Comparison of ENCODE assay signal across 13 cellular contexts in genomic region chr2:150644298-150645067, GRCh38.
DNase-seq lines count a peak whose midpoint lies in the region; ATAC-seq and TF ChIP-seq lines count a peak whose summit lies in the region.
"Had no signal": no experiment of that assay in that cellular context is flagged by ENCODE, and none has a peak within 500 bp of the region (broad histone marks: within the 10 kb centered on the region; RNA-seq: fewer than 3 reads in every experiment).

No MANE protein-coding gene starts in this region.

- H3K9me3 ChIP-seq in AG04450 (ENCODE audit: control insufficient read depth, insufficient read depth, low read length): no peaks in the 10 kb centered on the region
- no peaks in the 10 kb centered on the region for H3K9me3 ChIP-seq in mesenchymal stem cell (ENCODE audit: control insufficient read depth, low read length)
- H3K9me3 ChIP-seq: uterus had no signal

- H2AK5ac ChIP-seq in mesenchymal stem cell (ENCODE audit: low read length, severe bottlenecking): no peak overlapping the region

- H2BK15ac ChIP-seq in mesenchymal stem cell (ENCODE audit: low read depth, poor library complexity, severe bottlenecking): no peak overlapping the region

- no peak for ATAC-seq in WTC11
- ATAC-seq: activated naive CD8-positive, alpha-beta T cell treated with anti-CD3 and anti-CD28 coated beads, Interleukin-2, amount 50 U/mL, for 24 hours; natural killer cell treated with Interleukin-12 subunit alpha and Interleukin-12 subunit beta and Interleukin-15 and Interleukin-18, amount 100 ng/mL, for 72 hours had no signal

- no peaks in the 10 kb centered on the region for H3K36me3 ChIP-seq in mesenchymal stem cell (ENCODE audit: control insufficient read depth in 1 of 2, insufficient read depth in 2 of 2, low read depth in 1 of 2, low read length in 2 of 2)
- H3K36me3 ChIP-seq: uterus had no signal

- DNase-seq in AG04450 (ENCODE audit: low read depth, low spot score) (no peak), NCI-H226 (peak; percentile 79), epithelial cell of esophagus (ENCODE audit: low read depth) (peak; percentile 58), mesenchymal stem cell (peak; percentile 36), epidermal melanocyte (ENCODE audit: insufficient read length, low spot score) (no peak), WTC11 (ENCODE audit: low spot score) (no peak), NCI-H1417 (lab: John Stamatoyannopoulos, UW) (no peak), HEK293T (ENCODE audit: extremely low spot score) (no peak)
- DNase-seq: activated naive CD8-positive, alpha-beta T cell treated with anti-CD3 and anti-CD28 coated beads, Interleukin-2, amount 50 U/mL, for 24 hours; NCI-H1048; uterus had no signal

- no peaks in the 10 kb centered on the region for H3K4me1 ChIP-seq in mesenchymal stem cell (ENCODE audit: control insufficient read depth, insufficient read depth, low read depth, low read length)
- H3K4me1 ChIP-seq: uterus had no signal

- peak overlapping the region; percentile 62 for H3K9ac ChIP-seq in mesenchymal stem cell (ENCODE audit: low read length)

- H2BK120ac ChIP-seq in mesenchymal stem cell (ENCODE audit: low read depth, low read length): no peak overlapping the region

- H3K14ac ChIP-seq in mesenchymal stem cell (ENCODE audit: low read length in 2 of 2): no peak overlapping the region

- H3K4ac ChIP-seq in mesenchymal stem cell (ENCODE audit: low read depth in 1 of 2, low read length in 2 of 2): no peak overlapping the region

- TF ChIP-seq CTCF in AG04450 (IDR thresholded peaks at IDR 0.05; ENCODE audit: low read depth, low read length) (no peak), epithelial cell of esophagus (IDR thresholded peaks at IDR 0.05; ENCODE audit: insufficient read depth, low read depth, low read length, missing control alignments) (no peak), WTC11 (IDR thresholded peaks at IDR 0.05) (no peak)

- no peaks in the 10 kb centered on the region for H3K36me3 Mint-ChIP-seq in WTC11
- H3K36me3 Mint-ChIP-seq: natural killer cell treated with Interleukin-12 subunit alpha and Interleukin-12 subunit beta and Interleukin-15 and Interleukin-18, amount 100 ng/mL, for 72 hours had no signal

- no peak overlapping the region for H3K4me3 Mint-ChIP-seq in WTC11
- H3K4me3 Mint-ChIP-seq: activated naive CD8-positive, alpha-beta T cell treated with anti-CD3 and anti-CD28 coated beads, Interleukin-2, amount 50 U/mL, for 24 hours; B cell; natural killer cell treated with Interleukin-12 subunit alpha and Interleukin-12 subunit beta and Interleukin-15 and Interleukin-18, amount 100 ng/mL, for 72 hours had no signal

- peaks cover 7% of the 10 kb centered on the region; the same call in 1 of the 2 replicates for H3K9me3 Mint-ChIP-seq in WTC11
- H3K9me3 Mint-ChIP-seq: activated naive CD8-positive, alpha-beta T cell treated with anti-CD3 and anti-CD28 coated beads, Interleukin-2, amount 50 U/mL, for 24 hours had no signal

- H3K4me3 ChIP-seq in AG04450 (ENCODE audit: low read depth, low read length): no peak overlapping the region
- no peak overlapping the region for H3K4me3 ChIP-seq in epithelial cell of esophagus (ENCODE audit: low read length)
- H3K4me3 ChIP-seq in mesenchymal stem cell (ENCODE audit: insufficient read depth in 1 of 2, low read depth in 1 of 2, low read length in 2 of 2): no peak overlapping the region
- H3K4me3 ChIP-seq: uterus had no signal

- peaks cover 21% of the 10 kb centered on the region for H3K4me1 Mint-ChIP-seq in WTC11
- H3K4me1 Mint-ChIP-seq: activated naive CD8-positive, alpha-beta T cell treated with anti-CD3 and anti-CD28 coated beads, Interleukin-2, amount 50 U/mL, for 24 hours; B cell had no signal

- H3K4me2 ChIP-seq in mesenchymal stem cell (ENCODE audit: low read length, poor library complexity, severe bottlenecking): no peak overlapping the region

- no peak overlapping the region for H4K91ac ChIP-seq in mesenchymal stem cell (ENCODE audit: low read length)

- no peak overlapping the region for H3K23ac ChIP-seq in mesenchymal stem cell (ENCODE audit: low read length in 2 of 2)

- 59% methylated on average over 4 of the region's 5 CpGs for WGBS in mesenchymal stem cell

- no peaks in the 10 kb centered on the region for H3K27me3 Mint-ChIP-seq in WTC11 (ENCODE audit: low read depth)
- H3K27me3 Mint-ChIP-seq: activated naive CD8-positive, alpha-beta T cell treated with anti-CD3 and anti-CD28 coated beads, Interleukin-2, amount 50 U/mL, for 24 hours; B cell; natural killer cell treated with Interleukin-12 subunit alpha and Interleukin-12 subunit beta and Interleukin-15 and Interleukin-18, amount 100 ng/mL, for 72 hours had no signal

- no peaks in the 10 kb centered on the region for H3K79me1 ChIP-seq in mesenchymal stem cell (replicated peaks; ENCODE audit: low read length, poor library complexity, severe bottlenecking)

- POLR2A ChIA-PET in AG04450 (lab: Yijun Ruan, JAX): no interaction called here
- POLR2A ChIA-PET in WTC11 (lab: Charles Lee): no interaction called here
- POLR2A ChIA-PET in HEK293T (lab: Yijun Ruan, JAX): no interaction called here

- no peak overlapping the region for H3K27ac Mint-ChIP-seq in WTC11
- H3K27ac Mint-ChIP-seq: activated naive CD8-positive, alpha-beta T cell treated with anti-CD3 and anti-CD28 coated beads, Interleukin-2, amount 50 U/mL, for 24 hours; B cell; natural killer cell treated with Interleukin-12 subunit alpha and Interleukin-12 subunit beta and Interleukin-15 and Interleukin-18, amount 100 ng/mL, for 72 hours had no signal

- H2AFZ ChIP-seq in mesenchymal stem cell (ENCODE audit: low read depth, low read length): peak overlapping the region; percentile 69

- H2BK12ac ChIP-seq in mesenchymal stem cell (ENCODE audit: low read length in 2 of 2): peak overlapping the region in 1 of 2 experiments; percentile 86

- H3K27ac ChIP-seq in AG04450 (ENCODE audit: low read depth, low read length) (peak overlapping the region; percentile 71), mesenchymal stem cell (ENCODE audit: low read length, poor library complexity, severe bottlenecking) (peak overlapping the region; percentile 47)
- H3K27ac ChIP-seq: uterus had no signal

- peak overlapping the region in 1 of 2 experiments; percentile 21 for H3K18ac ChIP-seq in mesenchymal stem cell (ENCODE audit: low read depth in 1 of 2, low read length in 2 of 2)

- H4K8ac ChIP-seq in mesenchymal stem cell (ENCODE audit: low read length): no peak overlapping the region

- H3K27me3 ChIP-seq in AG04450 (ENCODE audit: control insufficient read depth, insufficient read depth, low read length) (no peaks in the 10 kb centered on the region), mesenchymal stem cell (ENCODE audit: control insufficient read depth in 1 of 2, insufficient read depth in 1 of 2, low read length in 2 of 2) (no peaks in the 10 kb centered on the region)
- H3K27me3 ChIP-seq: uterus had no signal

- H2BK5ac ChIP-seq in mesenchymal stem cell (ENCODE audit: low read depth, low read length, poor library complexity, severe bottlenecking): no peak overlapping the region

- CTCF ChIA-PET in AG04450 (lab: Charles Lee) (no interaction called here), WTC11 (lab: Charles Lee) (interaction anchor here (0.6 kb wide), 1 partner anchor 233 kb away, joined by 4 read pairs; no protein-coding TSS in a partner anchor), HEK293T (lab: Yijun Ruan, JAX) (no interaction called here)

TF ChIP-seq in WTC11, 78 proteins besides CTCF, POLR2A, EP300 and RAD21 (continues in another document):
- TF ChIP-seq HMGA2 (CRISPR knock-in tag; IDR thresholded peaks at IDR 0.05) (no peak), ZNF317 (CRISPR knock-in tag; IDR thresholded peaks at IDR 0.05; ENCODE audit: borderline replicate concordance, low read depth) (no peak), KAT7 (CRISPR knock-in tag; IDR thresholded peaks at IDR 0.05; ENCODE audit: borderline replicate concordance) (no peak)

TF ChIP-seq in HEK293T, 16 proteins besides CTCF, POLR2A, EP300 and RAD21:
- no peak for TF ChIP-seq TARDBP (IDR thresholded peaks at IDR 0.05)
- TF ChIP-seq SUZ12 (IDR thresholded peaks at IDR 0.05): no peak
- no peak for TF ChIP-seq FOXK2 (IDR thresholded peaks at IDR 0.05)
- no peak for TF ChIP-seq ELF4 (IDR thresholded peaks at IDR 0.05)
- TF ChIP-seq SP1 (IDR thresholded peaks at IDR 0.05): no peak
- TF ChIP-seq ARNT (IDR thresholded peaks at IDR 0.05): no peak
- no peak for TF ChIP-seq ZNF384 (IDR thresholded peaks at IDR 0.05)
- TF ChIP-seq, protein P1, sequence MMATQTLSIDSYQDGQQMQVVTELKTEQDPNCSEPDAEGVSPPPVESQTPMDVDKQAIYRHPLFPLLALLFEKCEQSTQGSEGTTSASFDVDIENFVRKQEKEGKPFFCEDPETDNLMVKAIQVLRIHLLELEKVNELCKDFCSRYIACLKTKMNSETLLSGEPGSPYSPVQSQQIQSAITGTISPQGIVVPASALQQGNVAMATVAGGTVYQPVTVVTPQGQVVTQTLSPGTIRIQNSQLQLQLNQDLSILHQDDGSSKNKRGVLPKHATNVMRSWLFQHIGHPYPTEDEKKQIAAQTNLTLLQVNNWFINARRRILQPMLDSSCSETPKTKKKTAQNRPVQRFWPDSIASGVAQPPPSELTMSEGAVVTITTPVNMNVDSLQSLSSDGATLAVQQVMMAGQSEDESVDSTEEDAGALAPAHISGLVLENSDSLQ (IDR thresholded peaks at IDR 0.05): no peak
- TF ChIP-seq CTBP1 (IDR thresholded peaks at IDR 0.05; ENCODE audit: borderline replicate concordance): no peak
- no peak for TF ChIP-seq BHLHE40 (IDR thresholded peaks at IDR 0.05; ENCODE audit: borderline replicate concordance)
- TF ChIP-seq HDGF (IDR thresholded peaks at IDR 0.05; ENCODE audit: borderline replicate concordance): no peak
- no peak for TF ChIP-seq LEF1 (IDR thresholded peaks at IDR 0.05; ENCODE audit: borderline replicate concordance)
- TF ChIP-seq FOXM1 (IDR thresholded peaks at IDR 0.05; ENCODE audit: borderline replicate concordance): no peak
- TF ChIP-seq FOXA1 (IDR thresholded peaks at IDR 0.05): no peak
- TF ChIP-seq NFRKB (IDR thresholded peaks at IDR 0.05): no peak
- TF ChIP-seq L3MBTL2 (conservative IDR thresholded peaks at IDR 0.05): no peak

Comparison
In these comparisons a context has a peak if more than half of its experiments do, and no peak if none do; other contexts are left out.
1. DNase-seq: peak in NCI-H226 (single experiment), epithelial cell of esophagus (single experiment) and mesenchymal stem cell (single experiment); none in AG04450 (single experiment), epidermal melanocyte (single experiment), WTC11 (single experiment), NCI-H1417 (0 of 3) and HEK293T (single experiment).